14 cellular contexts compared by ENCODE assay signal in the genomic region with DNA sequence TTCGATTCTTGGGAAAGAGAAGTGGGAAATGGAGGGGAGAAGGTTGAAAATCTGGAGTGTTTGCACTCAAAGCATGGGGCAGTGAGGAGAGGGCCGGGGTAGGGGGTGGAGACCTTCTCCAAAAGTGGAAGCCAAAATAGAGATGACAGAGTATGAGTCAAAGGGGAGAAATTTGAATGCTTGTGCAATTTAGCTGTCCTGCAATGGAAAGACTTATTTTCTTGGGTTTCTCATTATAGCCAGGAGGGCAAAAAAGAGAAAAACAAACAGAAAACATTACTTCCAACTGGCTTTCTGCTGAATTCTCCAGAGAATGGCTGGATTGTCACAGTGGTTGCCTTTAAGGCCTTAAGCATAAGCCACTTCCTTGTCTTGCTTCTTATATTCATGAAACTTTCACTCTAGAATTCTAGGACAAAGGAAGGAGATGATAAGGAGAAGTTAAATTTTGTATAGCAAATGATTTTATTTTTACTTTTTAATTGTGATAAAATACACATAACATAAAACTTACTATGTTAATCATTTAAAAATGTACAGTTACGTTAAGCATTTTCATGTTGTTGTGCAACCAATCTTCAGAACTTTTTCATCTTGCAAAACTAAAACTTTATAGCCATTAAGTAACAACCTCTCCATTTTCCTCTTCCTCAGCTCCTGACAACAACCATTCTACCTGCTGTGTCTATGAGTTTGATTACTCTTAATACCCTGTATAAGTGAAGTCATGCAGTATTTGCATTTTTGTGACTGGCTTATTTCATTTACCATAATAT.
A peak's percentile ranks its signal among the peaks of the same experiment; 100 is the strongest.
DNase-seq lines count a peak whose midpoint lies in the region; ATAC-seq and TF ChIP-seq lines count a peak whose summit lies in the region.
"Had no signal": no experiment of that assay in that cellular context is flagged by ENCODE, and none has a peak within 500 bp of the region (broad histone marks: within the 10 kb centered on the region; RNA-seq: fewer than 3 reads in every experiment).

No MANE protein-coding gene starts in this region.

- peak; percentile 3 for DNase-seq in ELF-1 (ENCODE audit: low read depth, low spot score)
- DNase-seq in MV-4-11 (lab: John Stamatoyannopoulos, UW), result peak; percentile 53
- peak; percentile 7 for DNase-seq in epithelial cell of proximal tubule (ENCODE audit: low read depth)
- no peak for DNase-seq in omental fat pad (ENCODE audit: low spot score)
- no peak for DNase-seq in mesothelial cell of epicardium (ENCODE audit: low spot score in 2 of 2, unreplicated experiment in 2 of 2)
- DNase-seq: activated T-cell treated with anti-CD3 and anti-CD28 coated beads, Interleukin-2, amount 50 U/mL, for 1 hour; aorta; erythroblast; NCI-H1694 treated with DMSO at 0.1 percent for 48 hours had no signal

- no peaks in the 10 kb centered on the region for H3K27me3 Mint-ChIP-seq in mesothelial cell of epicardium (ENCODE audit: low read depth)
- H3K27me3 Mint-ChIP-seq: type B pancreatic cell had no signal

- no peaks in the 10 kb centered on the region for H3K36me3 Mint-ChIP-seq in mesothelial cell of epicardium
- H3K36me3 Mint-ChIP-seq: type B pancreatic cell had no signal

- H3K4me3 Mint-ChIP-seq in mesothelial cell of epicardium, result no peak overlapping the region
- H3K4me3 Mint-ChIP-seq: type B pancreatic cell had no signal

- no peaks in the 10 kb centered on the region for H3K9me3 Mint-ChIP-seq in mesothelial cell of epicardium
- H3K9me3 Mint-ChIP-seq: type B pancreatic cell had no signal

- H3K4me1 Mint-ChIP-seq in mesothelial cell of epicardium, result no peaks in the 10 kb centered on the region

- no peak overlapping the region for H3K27ac Mint-ChIP-seq in mesothelial cell of epicardium
- H3K27ac Mint-ChIP-seq: type B pancreatic cell had no signal

- ATAC-seq in omental fat pad (ENCODE audit: low FRiP score) (peak; percentile 59), HG03095 (IDR thresholded peaks at IDR 0.05; ENCODE audit: unreplicated experiment) (no peak), GM21390 (IDR thresholded peaks at IDR 0.05; ENCODE audit: unreplicated experiment) (no peak), HG03439 (IDR thresholded peaks at IDR 0.05; ENCODE audit: unreplicated experiment) (no peak)

- no peak for TF ChIP-seq CTCF in epithelial cell of proximal tubule (conservative IDR thresholded peaks at IDR 0.05; ENCODE audit: low read depth, low read length)
- no peak for TF ChIP-seq CTCF in omental fat pad (IDR thresholded peaks at IDR 0.05)
- TF ChIP-seq CTCF in mesothelial cell of epicardium (IDR thresholded peaks at IDR 0.05; ENCODE audit: unreplicated experiment), result no peak

- H3K4me3 ChIP-seq in epithelial cell of proximal tubule (ENCODE audit: low read depth, low read length), result no peak overlapping the region
- H3K4me3 ChIP-seq: lung had no signal

Comparison
In these comparisons a context has a peak if more than half of its experiments do, and no peak if none do; other contexts are left out.
1. DNase-seq: peak in ELF-1 (single experiment), MV-4-11 (single experiment) and epithelial cell of proximal tubule (single experiment); none in omental fat pad (single experiment) and mesothelial cell of epicardium (0 of 2).